1 cellular context compared by ENCODE assay signal in the genomic region with DNA sequence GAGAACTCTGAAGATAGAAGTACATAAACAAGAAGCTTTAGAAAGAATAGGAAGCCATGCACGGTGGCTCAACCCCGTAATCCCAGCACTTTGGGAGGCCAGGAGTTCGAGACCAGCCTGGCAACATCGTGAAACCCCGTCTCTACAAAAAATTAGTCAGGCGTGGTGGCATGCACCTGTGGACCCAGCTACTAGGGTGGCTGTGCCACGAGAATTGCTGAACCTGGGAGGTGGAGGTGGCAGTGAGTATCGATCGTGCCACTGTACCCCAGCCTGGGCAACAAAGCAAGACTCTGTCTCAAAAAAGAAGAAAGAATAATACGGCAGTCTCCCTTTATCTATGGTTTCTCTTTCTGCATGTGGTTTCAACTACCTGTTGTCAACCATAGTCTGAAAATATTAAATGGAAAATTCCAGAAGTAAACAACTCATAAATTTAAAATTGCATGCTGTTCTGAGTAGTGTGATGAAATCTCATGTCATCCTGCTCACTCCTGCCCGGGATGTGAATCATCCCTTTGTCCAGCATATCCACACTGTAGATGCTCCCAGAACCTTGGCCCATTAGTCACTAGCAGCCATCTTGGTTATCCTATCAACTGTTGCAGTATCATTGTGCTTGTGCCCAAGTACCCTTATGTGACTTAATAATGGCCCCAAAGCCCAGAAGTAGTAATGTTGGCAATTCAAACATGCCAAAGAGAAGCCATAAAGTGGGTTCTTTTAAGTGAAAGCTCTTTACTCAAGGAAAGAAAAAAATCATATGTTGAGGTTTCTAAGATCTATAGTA.
TF ChIP-seq lines count a peak whose summit lies in the region.

No MANE protein-coding gene starts in this region.

TF ChIP-seq in K562, 482 proteins besides CTCF, POLR2A, EP300 and RAD21 (continued from another document and continues in another):
- TF ChIP-seq, protein P1, sequence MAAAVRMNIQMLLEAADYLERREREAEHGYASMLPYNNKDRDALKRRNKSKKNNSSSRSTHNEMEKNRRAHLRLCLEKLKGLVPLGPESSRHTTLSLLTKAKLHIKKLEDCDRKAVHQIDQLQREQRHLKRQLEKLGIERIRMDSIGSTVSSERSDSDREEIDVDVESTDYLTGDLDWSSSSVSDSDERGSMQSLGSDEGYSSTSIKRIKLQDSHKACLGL (CRISPR knock-in tag; IDR thresholded peaks at IDR 0.05; ENCODE audit: borderline replicate concordance, poor library complexity, severe bottlenecking) = no peak
- TF ChIP-seq KAT2B (IDR thresholded peaks at IDR 0.05; ENCODE audit: low read depth, low read length) (no peak), MXI1 (IDR thresholded peaks at IDR 0.05; ENCODE audit: low read depth, low read length) (no peak), ZC3H11A (IDR thresholded peaks at IDR 0.05; ENCODE audit: low read depth, low read length) (no peak), ZNF133 (CRISPR knock-in tag; IDR thresholded peaks at IDR 0.05) (no peak), SMARCE1 (IDR thresholded peaks at IDR 0.05) (no peak), NR1H2 (CRISPR knock-in tag; IDR thresholded peaks at IDR 0.05) (no peak), CCAR2 (IDR thresholded peaks at IDR 0.05; ENCODE audit: low read depth, low read length) (no peak), EGR1 (conservative IDR thresholded peaks at IDR 0.05) (no peak), CSDE1 (IDR thresholded peaks at IDR 0.05) (no peak), HEY1 (CRISPR knock-in tag; IDR thresholded peaks at IDR 0.05; ENCODE audit: borderline replicate concordance) (no peak), NCOA2 (IDR thresholded peaks at IDR 0.05; ENCODE audit: partially characterized antibody in 2 of 2) (no peak), SETDB1 (IDR thresholded peaks at IDR 0.05; ENCODE audit: low read length) (no peak), POU5F1 (IDR thresholded peaks at IDR 0.05; ENCODE audit: borderline replicate concordance, low read depth, low read length, partially characterized antibody) (no peak), MTA1 (IDR thresholded peaks at IDR 0.05; ENCODE audit: borderline replicate concordance) (no peak), BHLHE40 (IDR thresholded peaks at IDR 0.05; ENCODE audit: low read length) (no peak), MCM7 (IDR thresholded peaks at IDR 0.05) (no peak), PURB (CRISPR knock-in tag; IDR thresholded peaks at IDR 0.05; ENCODE audit: low read depth) (no peak), NELFE (IDR thresholded peaks at IDR 0.05; ENCODE audit: insufficient read depth, insufficient read length) (no peak), ZNF24 (IDR thresholded peaks at IDR 0.05) (no peak), ASH1L (IDR thresholded peaks at IDR 0.05; ENCODE audit: borderline replicate concordance, low read depth, partially characterized antibody) (no peak), PTRF (tag; IDR thresholded peaks at IDR 0.05) (no peak)
- TF ChIP-seq, protein P2, sequence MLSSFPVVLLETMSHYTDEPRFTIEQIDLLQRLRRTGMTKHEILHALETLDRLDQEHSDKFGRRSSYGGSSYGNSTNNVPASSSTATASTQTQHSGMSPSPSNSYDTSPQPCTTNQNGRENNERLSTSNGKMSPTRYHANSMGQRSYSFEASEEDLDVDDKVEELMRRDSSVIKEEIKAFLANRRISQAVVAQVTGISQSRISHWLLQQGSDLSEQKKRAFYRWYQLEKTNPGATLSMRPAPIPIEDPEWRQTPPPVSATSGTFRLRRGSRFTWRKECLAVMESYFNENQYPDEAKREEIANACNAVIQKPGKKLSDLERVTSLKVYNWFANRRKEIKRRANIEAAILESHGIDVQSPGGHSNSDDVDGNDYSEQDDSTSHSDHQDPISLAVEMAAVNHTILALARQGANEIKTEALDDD (IDR thresholded peaks at IDR 0.05) = no peak
- TF ChIP-seq, protein P3, sequence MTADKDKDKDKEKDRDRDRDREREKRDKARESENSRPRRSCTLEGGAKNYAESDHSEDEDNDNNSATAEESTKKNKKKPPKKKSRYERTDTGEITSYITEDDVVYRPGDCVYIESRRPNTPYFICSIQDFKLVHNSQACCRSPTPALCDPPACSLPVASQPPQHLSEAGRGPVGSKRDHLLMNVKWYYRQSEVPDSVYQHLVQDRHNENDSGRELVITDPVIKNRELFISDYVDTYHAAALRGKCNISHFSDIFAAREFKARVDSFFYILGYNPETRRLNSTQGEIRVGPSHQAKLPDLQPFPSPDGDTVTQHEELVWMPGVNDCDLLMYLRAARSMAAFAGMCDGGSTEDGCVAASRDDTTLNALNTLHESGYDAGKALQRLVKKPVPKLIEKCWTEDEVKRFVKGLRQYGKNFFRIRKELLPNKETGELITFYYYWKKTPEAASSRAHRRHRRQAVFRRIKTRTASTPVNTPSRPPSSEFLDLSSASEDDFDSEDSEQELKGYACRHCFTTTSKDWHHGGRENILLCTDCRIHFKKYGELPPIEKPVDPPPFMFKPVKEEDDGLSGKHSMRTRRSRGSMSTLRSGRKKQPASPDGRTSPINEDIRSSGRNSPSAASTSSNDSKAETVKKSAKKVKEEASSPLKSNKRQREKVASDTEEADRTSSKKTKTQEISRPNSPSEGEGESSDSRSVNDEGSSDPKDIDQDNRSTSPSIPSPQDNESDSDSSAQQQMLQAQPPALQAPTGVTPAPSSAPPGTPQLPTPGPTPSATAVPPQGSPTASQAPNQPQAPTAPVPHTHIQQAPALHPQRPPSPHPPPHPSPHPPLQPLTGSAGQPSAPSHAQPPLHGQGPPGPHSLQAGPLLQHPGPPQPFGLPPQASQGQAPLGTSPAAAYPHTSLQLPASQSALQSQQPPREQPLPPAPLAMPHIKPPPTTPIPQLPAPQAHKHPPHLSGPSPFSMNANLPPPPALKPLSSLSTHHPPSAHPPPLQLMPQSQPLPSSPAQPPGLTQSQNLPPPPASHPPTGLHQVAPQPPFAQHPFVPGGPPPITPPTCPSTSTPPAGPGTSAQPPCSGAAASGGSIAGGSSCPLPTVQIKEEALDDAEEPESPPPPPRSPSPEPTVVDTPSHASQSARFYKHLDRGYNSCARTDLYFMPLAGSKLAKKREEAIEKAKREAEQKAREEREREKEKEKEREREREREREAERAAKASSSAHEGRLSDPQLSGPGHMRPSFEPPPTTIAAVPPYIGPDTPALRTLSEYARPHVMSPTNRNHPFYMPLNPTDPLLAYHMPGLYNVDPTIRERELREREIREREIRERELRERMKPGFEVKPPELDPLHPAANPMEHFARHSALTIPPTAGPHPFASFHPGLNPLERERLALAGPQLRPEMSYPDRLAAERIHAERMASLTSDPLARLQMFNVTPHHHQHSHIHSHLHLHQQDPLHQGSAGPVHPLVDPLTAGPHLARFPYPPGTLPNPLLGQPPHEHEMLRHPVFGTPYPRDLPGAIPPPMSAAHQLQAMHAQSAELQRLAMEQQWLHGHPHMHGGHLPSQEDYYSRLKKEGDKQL (CRISPR knock-in tag; IDR thresholded peaks at IDR 0.05; ENCODE audit: borderline replicate concordance) = no peak
- TF ChIP-seq, protein P4, sequence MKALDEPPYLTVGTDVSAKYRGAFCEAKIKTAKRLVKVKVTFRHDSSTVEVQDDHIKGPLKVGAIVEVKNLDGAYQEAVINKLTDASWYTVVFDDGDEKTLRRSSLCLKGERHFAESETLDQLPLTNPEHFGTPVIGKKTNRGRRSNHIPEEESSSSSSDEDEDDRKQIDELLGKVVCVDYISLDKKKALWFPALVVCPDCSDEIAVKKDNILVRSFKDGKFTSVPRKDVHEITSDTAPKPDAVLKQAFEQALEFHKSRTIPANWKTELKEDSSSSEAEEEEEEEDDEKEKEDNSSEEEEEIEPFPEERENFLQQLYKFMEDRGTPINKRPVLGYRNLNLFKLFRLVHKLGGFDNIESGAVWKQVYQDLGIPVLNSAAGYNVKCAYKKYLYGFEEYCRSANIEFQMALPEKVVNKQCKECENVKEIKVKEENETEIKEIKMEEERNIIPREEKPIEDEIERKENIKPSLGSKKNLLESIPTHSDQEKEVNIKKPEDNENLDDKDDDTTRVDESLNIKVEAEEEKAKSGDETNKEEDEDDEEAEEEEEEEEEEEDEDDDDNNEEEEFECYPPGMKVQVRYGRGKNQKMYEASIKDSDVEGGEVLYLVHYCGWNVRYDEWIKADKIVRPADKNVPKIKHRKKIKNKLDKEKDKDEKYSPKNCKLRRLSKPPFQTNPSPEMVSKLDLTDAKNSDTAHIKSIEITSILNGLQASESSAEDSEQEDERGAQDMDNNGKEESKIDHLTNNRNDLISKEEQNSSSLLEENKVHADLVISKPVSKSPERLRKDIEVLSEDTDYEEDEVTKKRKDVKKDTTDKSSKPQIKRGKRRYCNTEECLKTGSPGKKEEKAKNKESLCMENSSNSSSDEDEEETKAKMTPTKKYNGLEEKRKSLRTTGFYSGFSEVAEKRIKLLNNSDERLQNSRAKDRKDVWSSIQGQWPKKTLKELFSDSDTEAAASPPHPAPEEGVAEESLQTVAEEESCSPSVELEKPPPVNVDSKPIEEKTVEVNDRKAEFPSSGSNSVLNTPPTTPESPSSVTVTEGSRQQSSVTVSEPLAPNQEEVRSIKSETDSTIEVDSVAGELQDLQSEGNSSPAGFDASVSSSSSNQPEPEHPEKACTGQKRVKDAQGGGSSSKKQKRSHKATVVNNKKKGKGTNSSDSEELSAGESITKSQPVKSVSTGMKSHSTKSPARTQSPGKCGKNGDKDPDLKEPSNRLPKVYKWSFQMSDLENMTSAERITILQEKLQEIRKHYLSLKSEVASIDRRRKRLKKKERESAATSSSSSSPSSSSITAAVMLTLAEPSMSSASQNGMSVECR (CRISPR knock-in tag; IDR thresholded peaks at IDR 0.05) = no peak
- TF ChIP-seq, protein P5, sequence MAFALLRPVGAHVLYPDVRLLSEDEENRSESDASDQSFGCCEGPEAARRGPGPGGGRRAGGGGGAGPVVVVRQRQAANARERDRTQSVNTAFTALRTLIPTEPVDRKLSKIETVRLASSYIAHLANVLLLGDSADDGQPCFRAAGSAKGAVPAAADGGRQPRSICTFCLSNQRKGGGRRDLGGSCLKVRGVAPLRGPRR (CRISPR knock-in tag; IDR thresholded peaks at IDR 0.05) = no peak
- TF ChIP-seq, protein P6, sequence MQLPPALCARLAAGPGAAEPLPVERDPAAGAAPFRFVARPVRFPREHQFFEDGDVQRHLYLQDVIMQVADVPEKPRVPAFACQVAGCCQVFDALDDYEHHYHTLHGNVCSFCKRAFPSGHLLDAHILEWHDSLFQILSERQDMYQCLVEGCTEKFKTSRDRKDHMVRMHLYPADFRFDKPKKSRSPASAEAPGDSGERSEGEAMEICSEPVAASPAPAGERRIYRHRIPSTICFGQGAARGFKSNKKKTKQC (CRISPR knock-in tag; IDR thresholded peaks at IDR 0.05) = no peak
- TF ChIP-seq, protein P7, sequence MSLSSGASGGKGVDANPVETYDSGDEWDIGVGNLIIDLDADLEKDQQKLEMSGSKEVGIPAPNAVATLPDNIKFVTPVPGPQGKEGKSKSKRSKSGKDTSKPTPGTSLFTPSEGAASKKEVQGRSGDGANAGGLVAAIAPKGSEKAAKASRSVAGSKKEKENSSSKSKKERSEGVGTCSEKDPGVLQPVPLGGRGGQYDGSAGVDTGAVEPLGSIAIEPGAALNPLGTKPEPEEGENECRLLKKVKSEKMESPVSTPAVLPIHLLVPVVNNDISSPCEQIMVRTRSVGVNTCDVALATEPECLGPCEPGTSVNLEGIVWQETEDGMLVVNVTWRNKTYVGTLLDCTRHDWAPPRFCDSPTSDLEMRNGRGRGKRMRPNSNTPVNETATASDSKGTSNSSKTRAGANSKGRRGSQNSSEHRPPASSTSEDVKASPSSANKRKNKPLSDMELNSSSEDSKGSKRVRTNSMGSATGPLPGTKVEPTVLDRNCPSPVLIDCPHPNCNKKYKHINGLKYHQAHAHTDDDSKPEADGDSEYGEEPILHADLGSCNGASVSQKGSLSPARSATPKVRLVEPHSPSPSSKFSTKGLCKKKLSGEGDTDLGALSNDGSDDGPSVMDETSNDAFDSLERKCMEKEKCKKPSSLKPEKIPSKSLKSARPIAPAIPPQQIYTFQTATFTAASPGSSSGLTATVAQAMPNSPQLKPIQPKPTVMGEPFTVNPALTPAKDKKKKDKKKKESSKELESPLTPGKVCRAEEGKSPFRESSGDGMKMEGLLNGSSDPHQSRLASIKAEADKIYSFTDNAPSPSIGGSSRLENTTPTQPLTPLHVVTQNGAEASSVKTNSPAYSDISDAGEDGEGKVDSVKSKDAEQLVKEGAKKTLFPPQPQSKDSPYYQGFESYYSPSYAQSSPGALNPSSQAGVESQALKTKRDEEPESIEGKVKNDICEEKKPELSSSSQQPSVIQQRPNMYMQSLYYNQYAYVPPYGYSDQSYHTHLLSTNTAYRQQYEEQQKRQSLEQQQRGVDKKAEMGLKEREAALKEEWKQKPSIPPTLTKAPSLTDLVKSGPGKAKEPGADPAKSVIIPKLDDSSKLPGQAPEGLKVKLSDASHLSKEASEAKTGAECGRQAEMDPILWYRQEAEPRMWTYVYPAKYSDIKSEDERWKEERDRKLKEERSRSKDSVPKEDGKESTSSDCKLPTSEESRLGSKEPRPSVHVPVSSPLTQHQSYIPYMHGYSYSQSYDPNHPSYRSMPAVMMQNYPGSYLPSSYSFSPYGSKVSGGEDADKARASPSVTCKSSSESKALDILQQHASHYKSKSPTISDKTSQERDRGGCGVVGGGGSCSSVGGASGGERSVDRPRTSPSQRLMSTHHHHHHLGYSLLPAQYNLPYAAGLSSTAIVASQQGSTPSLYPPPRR (CRISPR knock-in tag; IDR thresholded peaks at IDR 0.05; ENCODE audit: borderline replicate concordance) = no peak
- TF ChIP-seq, protein P8, sequence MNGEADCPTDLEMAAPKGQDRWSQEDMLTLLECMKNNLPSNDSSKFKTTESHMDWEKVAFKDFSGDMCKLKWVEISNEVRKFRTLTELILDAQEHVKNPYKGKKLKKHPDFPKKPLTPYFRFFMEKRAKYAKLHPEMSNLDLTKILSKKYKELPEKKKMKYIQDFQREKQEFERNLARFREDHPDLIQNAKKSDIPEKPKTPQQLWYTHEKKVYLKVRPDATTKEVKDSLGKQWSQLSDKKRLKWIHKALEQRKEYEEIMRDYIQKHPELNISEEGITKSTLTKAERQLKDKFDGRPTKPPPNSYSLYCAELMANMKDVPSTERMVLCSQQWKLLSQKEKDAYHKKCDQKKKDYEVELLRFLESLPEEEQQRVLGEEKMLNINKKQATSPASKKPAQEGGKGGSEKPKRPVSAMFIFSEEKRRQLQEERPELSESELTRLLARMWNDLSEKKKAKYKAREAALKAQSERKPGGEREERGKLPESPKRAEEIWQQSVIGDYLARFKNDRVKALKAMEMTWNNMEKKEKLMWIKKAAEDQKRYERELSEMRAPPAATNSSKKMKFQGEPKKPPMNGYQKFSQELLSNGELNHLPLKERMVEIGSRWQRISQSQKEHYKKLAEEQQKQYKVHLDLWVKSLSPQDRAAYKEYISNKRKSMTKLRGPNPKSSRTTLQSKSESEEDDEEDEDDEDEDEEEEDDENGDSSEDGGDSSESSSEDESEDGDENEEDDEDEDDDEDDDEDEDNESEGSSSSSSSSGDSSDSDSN (IDR thresholded peaks at IDR 0.05; ENCODE audit: borderline replicate concordance in 1 of 2, low read depth in 2 of 2, low read length in 2 of 2) = no peak
- TF ChIP-seq, protein P9, sequence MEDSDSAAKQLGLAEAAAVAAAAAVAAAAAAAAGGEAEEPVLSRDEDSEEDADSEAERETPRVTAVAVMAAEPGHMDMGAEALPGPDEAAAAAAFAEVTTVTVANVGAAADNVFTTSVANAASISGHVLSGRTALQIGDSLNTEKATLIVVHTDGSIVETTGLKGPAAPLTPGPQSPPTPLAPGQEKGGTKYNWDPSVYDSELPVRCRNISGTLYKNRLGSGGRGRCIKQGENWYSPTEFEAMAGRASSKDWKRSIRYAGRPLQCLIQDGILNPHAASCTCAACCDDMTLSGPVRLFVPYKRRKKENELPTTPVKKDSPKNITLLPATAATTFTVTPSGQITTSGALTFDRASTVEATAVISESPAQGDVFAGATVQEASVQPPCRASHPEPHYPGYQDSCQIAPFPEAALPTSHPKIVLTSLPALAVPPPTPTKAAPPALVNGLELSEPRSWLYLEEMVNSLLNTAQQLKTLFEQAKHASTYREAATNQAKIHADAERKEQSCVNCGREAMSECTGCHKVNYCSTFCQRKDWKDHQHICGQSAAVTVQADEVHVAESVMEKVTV (CRISPR knock-in tag; IDR thresholded peaks at IDR 0.05) = no peak
